27 cellular contexts compared by ENCODE assay signal in the genomic region with DNA sequence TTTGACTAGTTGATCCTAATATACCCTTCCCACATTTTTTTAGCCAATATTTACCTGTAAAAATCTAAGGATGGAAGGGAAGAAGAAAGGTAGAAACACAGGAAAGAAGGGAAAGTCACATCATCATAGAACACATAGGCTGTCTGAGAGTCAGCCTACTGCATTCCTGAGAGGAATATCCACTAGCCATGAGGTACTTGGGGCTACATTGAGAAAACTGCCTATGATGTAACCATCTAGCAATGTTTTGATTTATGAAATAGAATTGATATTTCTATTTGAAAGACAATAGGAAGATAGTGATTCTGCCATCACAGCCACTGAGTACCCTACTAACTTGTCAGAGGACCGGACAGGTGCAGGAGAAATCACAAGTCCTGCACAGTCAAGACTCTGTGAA.
"Had no signal": no experiment of that assay in that cellular context is flagged by ENCODE, and none has a peak within 500 bp of the region (broad histone marks: within the 10 kb centered on the region; RNA-seq: fewer than 3 reads in every experiment).

No MANE protein-coding gene starts in this region.

- H3K36me3 ChIP-seq: stomach, suprapubic skin, thoracic aorta, thyroid gland, tibial artery, tibial nerve, transverse colon, upper lobe of left lung, upper lobe of right lung, uterus, vagina had no signal

- H3K9me3 ChIP-seq: stomach, suprapubic skin, testis, thoracic aorta, thyroid gland, tibial artery, tibial nerve, transverse colon, upper lobe of left lung, upper lobe of right lung, uterus, vagina had no signal

- H3K4me1 ChIP-seq: stomach, suprapubic skin, testis, thyroid gland, tibial artery, tibial nerve, upper lobe of left lung, upper lobe of right lung, uterus, vagina had no signal

- DNase-seq: stimulated activated CD4-positive, alpha-beta T cell treated with anti-CD3 and anti-CD28 coated beads, Interleukin-2, amount 100 ng/mL, for 48 hours; stimulated activated CD4-positive, alpha-beta T cell treated with anti-CD3 and anti-CD28 coated beads, Interleukin-4, amount 100 ng/mL, for 1 hour; stimulated activated CD4-positive, alpha-beta T cell treated with anti-CD3 and anti-CD28 coated beads, Interleukin-4, amount 100 ng/mL, for 24 hours; stimulated activated CD4-positive, alpha-beta T cell treated with anti-CD3 and anti-CD28 coated beads, Interleukin-4, amount 100 ng/mL, for 4 hours; stimulated activated CD8-positive, alpha-beta memory T cell treated with anti-CD3 and anti-CD28 coated beads, Interleukin-4, amount 100 ng/mL, for 48 hours; stimulated activated naive B cell treated with anti-CD40 and anti-IgM and Interleukin-4, amounts not matched to agents 10 μg/mL and 1 μg/mL and 100 μg/mL, for 72 hours; stimulated activated naive CD4-positive, alpha-beta T cell; stimulated activated naive CD4-positive, alpha-beta T cell treated with Interleukin-2 at 50 U/mL for 16 hours; stimulated activated naive CD8-positive, alpha-beta T cell treated with anti-CD3 and anti-CD28 coated beads, Interleukin-15, amount 100 ng/mL, for 72 hours; stimulated activated naive CD8-positive, alpha-beta T cell treated with anti-CD3 and anti-CD28 coated beads, Interleukin-15, Interleukin-2, amounts not matched to agents 100 U/mL and 50 U/mL, for 24 hours; stomach; substantia nigra; testis; thyroid gland; tibial artery; transverse colon; trophoblast cell; upper lobe of left lung; upper lobe of right lung; uterus had no signal

- H3K4me3 ChIP-seq: stomach, suprapubic skin, testis, thoracic aorta, thyroid gland, tibial artery, tibial nerve, transverse colon, upper lobe of left lung, upper lobe of right lung, uterus, vagina had no signal

- ATAC-seq: stimulated activated effector memory CD8-positive, alpha-beta T cell treated with anti-CD3 and anti-CD28 coated beads, Interleukin-12 subunit alpha, Interleukin-12 subunit beta, amount 100 ng/mL, for 72 hours; stimulated activated memory B cell treated with anti-CD40 and anti-IgM and Interleukin-4, amounts not matched to agents 10 μg/mL and 1 μg/mL and 100 μg/mL, for 72 hours; stimulated activated naive B cell treated with anti-CD40 and anti-IgM and Interleukin-4, amounts not matched to agents 10 μg/mL and 1 μg/mL and 100 μg/mL, for 72 hours; stimulated activated naive CD8-positive, alpha-beta T cell treated with anti-CD3 and anti-CD28 coated beads, Interleukin-15, amount 100 ng/mL, for 72 hours; stimulated activated naive CD8-positive, alpha-beta T cell treated with anti-CD3 and anti-CD28 coated beads, Interleukin-15, Interleukin-2, amounts not matched to agents 100 U/mL and 50 U/mL, for 24 hours; upper lobe of right lung had no signal

- FAIRE-seq: urothelium cell line had no signal

- H3K27me3 ChIP-seq: stomach, suprapubic skin, testis, thyroid gland, tibial artery, tibial nerve, transverse colon, upper lobe of left lung, upper lobe of right lung, vagina had no signal

- H3K27ac ChIP-seq: stomach, suprapubic skin, testis, thoracic aorta, thyroid gland, tibial artery, tibial nerve, upper lobe of left lung, upper lobe of right lung, uterus, vagina had no signal
